In genomic region chr16:31459722-31460581, GRCh38 we compare ENCODE assay signal across 8 cellular contexts. TPM values are rescaled to one million over a fixed set of nuclear protein-coding genes. Genes with fewer than 3 reads are reported as not detected.
DNase-seq lines count a peak whose midpoint lies in the region; ATAC-seq and TF ChIP-seq lines count a peak whose summit lies in the region.

No MANE protein-coding gene starts in this region.

- H3K4me3 Mint-ChIP-seq in activated CD4-positive, alpha-beta T cell treated with anti-CD3 and anti-CD28 coated beads, Interleukin-2, amount 10 ng/mL, durations not matched to agents 7 days and 5 days: peak overlapping the region; percentile 92

- H3K4me1 ChIP-seq in BE2C: peaks cover 8% of the 10 kb centered on the region

- peaks cover 22% of the 10 kb centered on the region for H3K36me3 Mint-ChIP-seq in activated CD4-positive, alpha-beta T cell treated with anti-CD3 and anti-CD28 coated beads, Interleukin-2, amount 10 ng/mL, durations not matched to agents 7 days and 5 days (ENCODE audit: low read depth)

- DNase-seq in BE2C: peak; percentile 100
- peak; percentile 96 to 99 for DNase-seq in NCI-H526 (lab: John Stamatoyannopoulos, UW)
- DNase-seq in activated CD4-positive, alpha-beta T cell treated with anti-CD3 and anti-CD28 coated beads, Interleukin-2, amount 10 ng/mL, durations not matched to agents 7 days and 5 days: peak; percentile 100
- DNase-seq in cortex of kidney (lab: John Stamatoyannopoulos, UW): peak; percentile 98
- peak; percentile 100 for DNase-seq in left kidney (ENCODE audit: low read depth, low spot score)
- DNase-seq in stimulated activated CD4-positive, alpha-beta T cell treated with anti-CD3 and anti-CD28 coated beads, Interleukin-1b, Interleukin-23, amount 100 ng/mL, for 48 hours: peak; percentile 100

- CTCF ChIA-PET in activated CD4-positive, alpha-beta T cell treated with anti-CD3 and anti-CD28 coated beads, Interleukin-2, amount 10 ng/mL, durations not matched to agents 7 days and 5 days (lab: Charles Lee): interaction anchor here (0.6 to 6.3 kb wide), 25 partner anchors 8 to 506 kb away, joined by 3 to 33 read pairs (median 4); partner anchors contain the start of genes SLC5A2, TGFB1I1, ZNF267 and ZNF843

- no peak for TF ChIP-seq CTCF in BE2C (IDR thresholded peaks at IDR 0.05; ENCODE audit: low read depth, low read length)

- POLR2A ChIA-PET in activated CD4-positive, alpha-beta T cell treated with anti-CD3 and anti-CD28 coated beads, Interleukin-2, amount 10 ng/mL, durations not matched to agents 7 days and 5 days (lab: Charles Lee): interaction anchor here (0.6 kb wide), 1 partner anchor 236 kb away, joined by 4 read pairs; no protein-coding TSS in a partner anchor

- H3K4me3 ChIP-seq in BE2C (ENCODE audit: low read depth, low read length): peak overlapping the region; percentile 97

- H3K36me3 ChIP-seq in BE2C: no peaks in the 10 kb centered on the region

- no peaks in the 10 kb centered on the region for H3K27me3 ChIP-seq in BE2C

- H3K27ac Mint-ChIP-seq in activated CD4-positive, alpha-beta T cell treated with anti-CD3 and anti-CD28 coated beads, Interleukin-2, amount 10 ng/mL, durations not matched to agents 7 days and 5 days: peak overlapping the region; percentile 98

- H3K9me3 Mint-ChIP-seq in activated CD4-positive, alpha-beta T cell treated with anti-CD3 and anti-CD28 coated beads, Interleukin-2, amount 10 ng/mL, durations not matched to agents 7 days and 5 days: no peaks in the 10 kb centered on the region

- peaks cover 47% of the 10 kb centered on the region for H3K4me1 Mint-ChIP-seq in activated CD4-positive, alpha-beta T cell treated with anti-CD3 and anti-CD28 coated beads, Interleukin-2, amount 10 ng/mL, durations not matched to agents 7 days and 5 days

- ATAC-seq in GM19324 (IDR thresholded peaks at IDR 0.05; ENCODE audit: low FRiP score, unreplicated experiment): peak; percentile 85
- ATAC-seq in HG03460 (IDR thresholded peaks at IDR 0.05; ENCODE audit: unreplicated experiment): peak; percentile 56

- H3K9me3 ChIP-seq in BE2C: no peaks in the 10 kb centered on the region

- H3K27me3 Mint-ChIP-seq in activated CD4-positive, alpha-beta T cell treated with anti-CD3 and anti-CD28 coated beads, Interleukin-2, amount 10 ng/mL, durations not matched to agents 7 days and 5 days: no peaks in the 10 kb centered on the region

RNA-seq across cellular contexts. Expression of gene ARMC5, which starts 0.7 kb away (rescaled TPM):
- polyA plus RNA-seq in BE2C (2012; ENCODE audit: insufficient read depth, insufficient read length, low read depth): 26.6 TPM
- 10 to 100 TPM; 11.4 to 12.3 TPM for total RNA-seq in activated CD4-positive, alpha-beta T cell treated with anti-CD3 and anti-CD28 coated beads, Interleukin-2, amount 10 ng/mL, durations not matched to agents 7 days and 5 days

RNA-seq across cellular contexts. Expression of gene TGFB1I1, which starts 12.0 kb away (rescaled TPM):
- polyA plus RNA-seq in BE2C (2012; ENCODE audit: insufficient read depth, insufficient read length, low read depth): 41.8 TPM
- under 1 TPM; 0.20 to 0.48 TPM for total RNA-seq in activated CD4-positive, alpha-beta T cell treated with anti-CD3 and anti-CD28 coated beads, Interleukin-2, amount 10 ng/mL, durations not matched to agents 7 days and 5 days

RNA-seq across cellular contexts. Expression of gene ZNF843, which starts 17.4 kb away (rescaled TPM):
- 1.0 TPM for polyA plus RNA-seq in BE2C (2012; ENCODE audit: insufficient read depth, insufficient read length, low read depth)
- total RNA-seq in activated CD4-positive, alpha-beta T cell treated with anti-CD3 and anti-CD28 coated beads, Interleukin-2, amount 10 ng/mL, durations not matched to agents 7 days and 5 days: under 1 TPM; 0.07 to 0.12 TPM

RNA-seq across cellular contexts. Expression of gene SLC5A2, which starts 23.0 kb away (rescaled TPM):
- 26.9 TPM for polyA plus RNA-seq in BE2C (2012; ENCODE audit: insufficient read depth, insufficient read length, low read depth)
- total RNA-seq in activated CD4-positive, alpha-beta T cell treated with anti-CD3 and anti-CD28 coated beads, Interleukin-2, amount 10 ng/mL, durations not matched to agents 7 days and 5 days: under 1 TPM in 1 of 2 experiments, not detected in 1; 0.52 TPM

RNA-seq across cellular contexts. Expression of gene COX6A2, which starts 31.8 kb away (rescaled TPM):
- polyA plus RNA-seq in BE2C (2012; ENCODE audit: insufficient read depth, insufficient read length, low read depth): not detected
- not detected for total RNA-seq in activated CD4-positive, alpha-beta T cell treated with anti-CD3 and anti-CD28 coated beads, Interleukin-2, amount 10 ng/mL, durations not matched to agents 7 days and 5 days

Comparison
In these comparisons a context has a peak if more than half of its experiments do, and no peak if none do; other contexts are left out.
1. Peak in every context shown above with its lines: DNase-seq, ATAC-seq and H3K4me3 ChIP-seq.